8 cellular contexts compared by ENCODE assay signal in genomic region chr20:4613718-4614620, GRCh38.
DNase-seq lines count a peak whose midpoint lies in the region; ATAC-seq, FAIRE-seq and TF ChIP-seq lines count a peak whose summit lies in the region.

No MANE protein-coding gene starts in this region.

- no peak overlapping the region for H3K4me3 ChIP-seq in GM12865 (ENCODE audit: low read depth, low read length)
- no peak overlapping the region for H3K4me3 ChIP-seq in Jurkat, Clone E6-1 (ENCODE audit: low read length)
- H3K4me3 ChIP-seq in small intestine (ENCODE audit: low read depth in 1 of 2, low read length in 2 of 2) = no peak overlapping the region

- peaks cover 1% of the 10 kb centered on the region for H3K9me3 ChIP-seq in small intestine (ENCODE audit: control insufficient read depth, low read depth)

- no peaks in the 10 kb centered on the region for H3K4me1 ChIP-seq in small intestine (ENCODE audit: control insufficient read depth in 2 of 2, insufficient read depth in 1 of 2, low read depth in 1 of 2, low read length in 1 of 2)

- no peak for FAIRE-seq in small intestine (lab: Jason Lieb, UNC)

- intact Hi-C loops in head of caudate nucleus (cut with DNase I) = loop anchor here (2.0 kb wide), 1 partner anchor 75 kb away; no protein-coding TSS in a partner anchor

- H3K36me3 ChIP-seq in small intestine (ENCODE audit: control insufficient read depth in 2 of 2, insufficient read depth in 2 of 2, low read length in 2 of 2) = no peaks in the 10 kb centered on the region

- WGBS in small intestine, 3 donors = 43 to 46% (median 43%) methylated on average over 15 of the region's 15 CpGs

- peak; percentile 78 for DNase-seq in GM12865 (ENCODE audit: low read depth)
- DNase-seq in Jurkat, Clone E6-1 (ENCODE audit: low read depth, low spot score) = peak; percentile 46
- peak; percentile 57 to 69 for DNase-seq in SHP77 (lab: John Stamatoyannopoulos, UW)
- DNase-seq in activated naive CD4-positive, alpha-beta T cell (lab: John Stamatoyannopoulos, UW) = peak in 3 of 4 experiments; percentile 7 to 55 (median 20)
- DNase-seq in head of caudate nucleus = peak; percentile 52 to 93 (median 82)
- DNase-seq in small intestine = peak; percentile 36

- H3K27ac ChIP-seq in small intestine (ENCODE audit: low read depth in 1 of 2, low read length in 1 of 2) = no peak overlapping the region

- ATAC-seq in HG02973 (IDR thresholded peaks at IDR 0.05; ENCODE audit: unreplicated experiment) (no peak), HG03159 (IDR thresholded peaks at IDR 0.05; ENCODE audit: unreplicated experiment) (no peak)

- no peaks in the 10 kb centered on the region for H3K27me3 ChIP-seq in small intestine (ENCODE audit: control insufficient read depth in 2 of 2, insufficient read depth in 2 of 2, low read length in 2 of 2)

- TF ChIP-seq CTCF in GM12865 (IDR thresholded peaks at IDR 0.05; ENCODE audit: insufficient read depth, low read depth, low read length, missing control alignments) = peak; percentile 39

Comparison
In these comparisons a context has a peak if more than half of its experiments do, and no peak if none do; other contexts are left out.
1. DNase-seq: peak in every context shown above with its lines; median percentile 82 in head of caudate nucleus; 78 in GM12865; 63 in SHP77; 46 in Jurkat, Clone E6-1; 36 in small intestine; 20 in activated naive CD4-positive, alpha-beta T cell.